1 cellular context compared by ENCODE assay signal in the genomic region with DNA sequence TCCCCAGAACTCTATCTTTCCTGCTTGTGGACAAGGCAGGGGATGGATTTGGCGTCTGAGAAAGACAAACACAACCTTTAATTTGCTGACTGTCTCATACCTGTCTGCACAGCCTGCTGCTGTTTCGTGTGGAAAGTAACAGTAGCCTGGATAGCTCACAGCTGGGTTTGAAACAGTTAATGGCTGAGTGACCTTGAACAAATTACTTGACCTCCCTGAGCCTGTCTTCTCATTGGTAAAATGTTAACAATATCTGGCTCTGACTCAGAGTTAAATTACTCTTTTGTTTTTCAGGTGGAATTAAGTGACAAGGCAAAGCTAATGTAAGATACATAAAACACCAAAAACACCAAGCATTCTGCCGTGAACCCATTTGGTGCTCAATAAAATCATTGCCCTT.
TF ChIP-seq lines count a peak whose summit lies in the region.

No MANE protein-coding gene starts in this region.

TF ChIP-seq in GM12878, 131 proteins besides CTCF, POLR2A, EP300 and RAD21:
- TF ChIP-seq NBN (IDR thresholded peaks at IDR 0.05) (no peak), POLR2AphosphoS5 (IDR thresholded peaks at IDR 0.05; ENCODE audit: low read length) (no peak), E2F8 (IDR thresholded peaks at IDR 0.05; ENCODE audit: low read depth, partially characterized antibody) (no peak), ZBTB40 (IDR thresholded peaks at IDR 0.05; ENCODE audit: borderline replicate concordance) (no peak), CREM (IDR thresholded peaks at IDR 0.05; ENCODE audit: low read depth) (no peak), IRF5 (IDR thresholded peaks at IDR 0.05; ENCODE audit: borderline replicate concordance) (no peak), FOS (IDR thresholded peaks at IDR 0.05; ENCODE audit: borderline replicate concordance, extremely low read depth, insufficient read length) (no peak)
